Comparison of ENCODE assay signal across 14 cellular contexts in genomic region chrX:108186811-108187210, GRCh38.
DNase-seq lines count a peak whose midpoint lies in the region; ATAC-seq, FAIRE-seq and TF ChIP-seq lines count a peak whose summit lies in the region.
"Had no signal": no experiment of that assay in that cellular context is flagged by ENCODE, and none has a peak within 500 bp of the region (broad histone marks: within the 10 kb centered on the region; RNA-seq: fewer than 3 reads in every experiment).

No MANE protein-coding gene starts in this region.

- no peaks in the 10 kb centered on the region for H3K4me1 Mint-ChIP-seq in activated naive CD8-positive, alpha-beta T cell treated with anti-CD3 and anti-CD28 coated beads for 36 hours
- no peaks in the 10 kb centered on the region for H3K4me1 Mint-ChIP-seq in stimulated activated memory B cell treated with anti-CD40 and anti-IgM and Interleukin-4, amounts not matched to agents 10 μg/mL and 1 μg/mL and 100 μg/mL, for 72 hours

- peak; percentile 91 for FAIRE-seq in RCC 7860 (lab: Jason Lieb, UNC)
- FAIRE-seq: GM12878 had no signal

- no peak for ATAC-seq in stimulated activated memory B cell treated with anti-CD40 and anti-IgM and Interleukin-4, amounts not matched to agents 10 μg/mL and 1 μg/mL and 100 μg/mL, for 72 hours
- ATAC-seq: GM12878, left cardiac atrium had no signal

- TF ChIP-seq CTCF in epithelial cell of proximal tubule (conservative IDR thresholded peaks at IDR 0.05; ENCODE audit: low read depth, low read length) = no peak

- H3K27me3 Mint-ChIP-seq in activated naive CD8-positive, alpha-beta T cell treated with anti-CD3 and anti-CD28 coated beads for 36 hours = no peaks in the 10 kb centered on the region
- H3K27me3 Mint-ChIP-seq in stimulated activated memory B cell treated with anti-CD40 and anti-IgM and Interleukin-4, amounts not matched to agents 10 μg/mL and 1 μg/mL and 100 μg/mL, for 72 hours = no peaks in the 10 kb centered on the region

- H3K9me3 Mint-ChIP-seq in activated naive CD8-positive, alpha-beta T cell treated with anti-CD3 and anti-CD28 coated beads for 36 hours = no peaks in the 10 kb centered on the region
- no peaks in the 10 kb centered on the region for H3K9me3 Mint-ChIP-seq in stimulated activated memory B cell treated with anti-CD40 and anti-IgM and Interleukin-4, amounts not matched to agents 10 μg/mL and 1 μg/mL and 100 μg/mL, for 72 hours

- H3K36me3 Mint-ChIP-seq in activated naive CD8-positive, alpha-beta T cell treated with anti-CD3 and anti-CD28 coated beads for 36 hours = no peaks in the 10 kb centered on the region
- H3K36me3 Mint-ChIP-seq in stimulated activated memory B cell treated with anti-CD40 and anti-IgM and Interleukin-4, amounts not matched to agents 10 μg/mL and 1 μg/mL and 100 μg/mL, for 72 hours = no peaks in the 10 kb centered on the region

- no peak overlapping the region for H3K4me3 ChIP-seq in epithelial cell of proximal tubule (ENCODE audit: low read depth, low read length)
- H3K4me3 ChIP-seq: GM12878 had no signal

- H3K4me3 Mint-ChIP-seq in activated naive CD8-positive, alpha-beta T cell treated with anti-CD3 and anti-CD28 coated beads for 36 hours = no peak overlapping the region
- no peak overlapping the region for H3K4me3 Mint-ChIP-seq in stimulated activated memory B cell treated with anti-CD40 and anti-IgM and Interleukin-4, amounts not matched to agents 10 μg/mL and 1 μg/mL and 100 μg/mL, for 72 hours

- DNase-seq in EH (ENCODE audit: low read depth) (peak; percentile 77), RCC 7860 (ENCODE audit: low spot score) (peak; percentile 71), epithelial cell of proximal tubule (ENCODE audit: low read depth) (peak; percentile 58), renal cortical epithelial cell (ENCODE audit: low read depth) (peak; percentile 92), NCI-H510A (lab: John Stamatoyannopoulos, UW) (no peak), GF-D8 (lab: John Stamatoyannopoulos, UW) (no peak)
- DNase-seq in activated naive CD8-positive, alpha-beta T cell treated with anti-CD3 and anti-CD28 coated beads for 36 hours = no peak
- DNase-seq: activated CD4-positive, CD25-positive, alpha-beta regulatory T cell; aorta; left cardiac atrium; NCI-H526; Right ventricle myocardium superior had no signal

- H3K27ac Mint-ChIP-seq in activated naive CD8-positive, alpha-beta T cell treated with anti-CD3 and anti-CD28 coated beads for 36 hours = no peak overlapping the region
- H3K27ac Mint-ChIP-seq in stimulated activated memory B cell treated with anti-CD40 and anti-IgM and Interleukin-4, amounts not matched to agents 10 μg/mL and 1 μg/mL and 100 μg/mL, for 72 hours = no peak overlapping the region

Comparison
In these comparisons a context has a peak if more than half of its experiments do, and no peak if none do; other contexts are left out.
1. DNase-seq: peak in EH (single experiment), RCC 7860 (single experiment), epithelial cell of proximal tubule (single experiment) and renal cortical epithelial cell (single experiment); none in NCI-H510A (single experiment), GF-D8 (single experiment) and activated naive CD8-positive, alpha-beta T cell treated with anti-CD3 and anti-CD28 coated beads for 36 hours (single experiment).